Comparison of ENCODE assay signal across 15 cellular contexts in genomic region chr20:63120286-63121090, GRCh38.
"Had no signal": no experiment of that assay in that cellular context is flagged by ENCODE, and none has a peak within 500 bp of the region (broad histone marks: within the 10 kb centered on the region; RNA-seq: fewer than 3 reads in every experiment).

No MANE protein-coding gene starts in this region.

- H3K9me3 ChIP-seq: left lung had no signal

- DNase-seq: activated CD4-positive, alpha-beta T cell treated with anti-CD3 and anti-CD28 coated beads for 1 hour; activated CD4-positive, alpha-beta T cell treated with anti-CD3 and anti-CD28 coated beads, Interleukin-2, amount 50 U/mL, for 4 hours; activated gamma-delta T cell treated with Interleukin-2 at 50 U/mL for 16 hours; activated T-cell treated with anti-CD3 and anti-CD28 coated beads, Interleukin-2, amount 50 U/mL, for 72 hours; central memory CD4-positive, alpha-beta T cell; cortex of kidney; head of caudate nucleus; mesendoderm; stimulated activated CD4-positive, alpha-beta T cell treated with anti-CD3 and anti-CD28 coated beads, Interleukin-2, amount 100 ng/mL, for 24 hours; stimulated activated naive CD8-positive, alpha-beta T cell treated with anti-CD3 and anti-CD28 coated beads, Interleukin-15, Interleukin-2, amounts not matched to agents 100 U/mL and 50 U/mL, for 24 hours; WERI-Rb-1 had no signal

- H3K27ac Mint-ChIP-seq: activated T-cell treated with anti-CD3 and anti-CD28 coated beads, Interleukin-2, amount 50 U/mL, for 72 hours had no signal

- H3K27ac ChIP-seq: left lung, tibial artery, WERI-Rb-1 had no signal

- H3K4me1 ChIP-seq: left lung, tibial artery had no signal

- H3K4me3 Mint-ChIP-seq: activated T-cell treated with anti-CD3 and anti-CD28 coated beads, Interleukin-2, amount 50 U/mL, for 72 hours; brain; naive thymus-derived CD8-positive, alpha-beta T cell had no signal

- H3K9me3 Mint-ChIP-seq: activated T-cell treated with anti-CD3 and anti-CD28 coated beads, Interleukin-2, amount 50 U/mL, for 72 hours had no signal

- ATAC-seq: activated T-cell treated with anti-CD3 and anti-CD28 coated beads, Interleukin-2, amount 50 U/mL, for 72 hours; left lung; naive thymus-derived CD8-positive, alpha-beta T cell; stimulated activated naive CD8-positive, alpha-beta T cell treated with anti-CD3 and anti-CD28 coated beads, Interleukin-15, Interleukin-2, amounts not matched to agents 100 U/mL and 50 U/mL, for 24 hours had no signal

- H3K36me3 ChIP-seq: left lung, tibial artery, WERI-Rb-1 had no signal

- H3K36me3 Mint-ChIP-seq: brain; naive thymus-derived CD8-positive, alpha-beta T cell had no signal

- H3K4me3 ChIP-seq: left lung, tibial artery had no signal
